ENCODE assay signal across 1 cellular context in the genomic region with DNA sequence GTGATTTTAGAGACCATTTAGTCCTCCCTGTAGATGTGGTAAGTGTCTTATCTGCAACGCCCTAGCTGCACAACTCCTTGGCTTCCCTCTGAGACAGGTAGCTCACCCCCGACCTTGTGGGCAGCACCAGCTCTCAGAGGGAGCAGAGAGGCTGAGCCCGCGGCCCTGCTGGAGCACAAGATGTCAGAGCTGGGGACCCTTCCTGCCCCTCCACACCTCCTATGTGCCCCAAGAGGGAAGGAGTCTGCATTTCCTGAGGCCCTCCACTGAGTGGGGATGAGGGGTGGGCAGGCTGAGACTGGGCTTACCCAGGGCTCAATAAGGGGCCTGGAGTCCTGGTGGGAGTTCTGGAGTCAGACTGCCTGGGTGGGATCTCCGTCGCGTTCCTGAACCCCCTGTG.
TF ChIP-seq lines count a peak whose summit lies in the region.

No MANE protein-coding gene starts in this region.

TF ChIP-seq in IMR-90, 13 proteins besides CTCF, POLR2A, EP300 and RAD21:
- TF ChIP-seq, protein P1, sequence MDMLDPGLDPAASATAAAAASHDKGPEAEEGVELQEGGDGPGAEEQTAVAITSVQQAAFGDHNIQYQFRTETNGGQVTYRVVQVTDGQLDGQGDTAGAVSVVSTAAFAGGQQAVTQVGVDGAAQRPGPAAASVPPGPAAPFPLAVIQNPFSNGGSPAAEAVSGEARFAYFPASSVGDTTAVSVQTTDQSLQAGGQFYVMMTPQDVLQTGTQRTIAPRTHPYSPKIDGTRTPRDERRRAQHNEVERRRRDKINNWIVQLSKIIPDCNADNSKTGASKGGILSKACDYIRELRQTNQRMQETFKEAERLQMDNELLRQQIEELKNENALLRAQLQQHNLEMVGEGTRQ (IDR thresholded peaks at IDR 0.05; ENCODE audit: low read depth, low read length), result no peak
- TF ChIP-seq CHD1 (IDR thresholded peaks at IDR 0.05; ENCODE audit: low read depth, low read length), result no peak
- no peak for TF ChIP-seq MAFK (IDR thresholded peaks at IDR 0.05; ENCODE audit: low read depth, low read length)
- no peak for TF ChIP-seq FOS (IDR thresholded peaks at IDR 0.05; ENCODE audit: low read depth, low read length)
